Comparison of ENCODE assay signal across 1 cellular context in the genomic region with DNA sequence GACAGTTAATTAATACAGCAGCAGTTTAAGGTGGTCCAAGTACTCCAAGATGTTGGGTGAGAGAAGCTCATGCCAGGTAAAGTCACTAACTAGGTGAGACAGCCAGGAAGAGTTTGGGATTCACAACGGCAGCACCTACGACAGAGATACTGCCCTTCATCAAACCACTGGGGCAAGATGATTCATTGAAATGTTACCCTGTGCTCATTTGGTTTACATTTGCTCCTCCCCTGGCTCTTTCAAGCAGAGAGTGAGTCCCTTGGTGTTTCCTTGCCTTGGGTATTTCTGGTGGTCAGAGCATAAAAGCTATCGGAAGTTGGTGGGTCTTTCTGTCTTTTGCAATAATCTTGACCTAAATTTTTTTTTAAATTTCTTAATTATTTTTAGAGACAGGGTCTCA.
TF ChIP-seq lines count a peak whose summit lies in the region.

No MANE protein-coding gene starts in this region.

TF ChIP-seq in GM23338, 12 proteins besides CTCF, POLR2A, EP300 and RAD21 (continued from another document):
- TF ChIP-seq, protein P1, sequence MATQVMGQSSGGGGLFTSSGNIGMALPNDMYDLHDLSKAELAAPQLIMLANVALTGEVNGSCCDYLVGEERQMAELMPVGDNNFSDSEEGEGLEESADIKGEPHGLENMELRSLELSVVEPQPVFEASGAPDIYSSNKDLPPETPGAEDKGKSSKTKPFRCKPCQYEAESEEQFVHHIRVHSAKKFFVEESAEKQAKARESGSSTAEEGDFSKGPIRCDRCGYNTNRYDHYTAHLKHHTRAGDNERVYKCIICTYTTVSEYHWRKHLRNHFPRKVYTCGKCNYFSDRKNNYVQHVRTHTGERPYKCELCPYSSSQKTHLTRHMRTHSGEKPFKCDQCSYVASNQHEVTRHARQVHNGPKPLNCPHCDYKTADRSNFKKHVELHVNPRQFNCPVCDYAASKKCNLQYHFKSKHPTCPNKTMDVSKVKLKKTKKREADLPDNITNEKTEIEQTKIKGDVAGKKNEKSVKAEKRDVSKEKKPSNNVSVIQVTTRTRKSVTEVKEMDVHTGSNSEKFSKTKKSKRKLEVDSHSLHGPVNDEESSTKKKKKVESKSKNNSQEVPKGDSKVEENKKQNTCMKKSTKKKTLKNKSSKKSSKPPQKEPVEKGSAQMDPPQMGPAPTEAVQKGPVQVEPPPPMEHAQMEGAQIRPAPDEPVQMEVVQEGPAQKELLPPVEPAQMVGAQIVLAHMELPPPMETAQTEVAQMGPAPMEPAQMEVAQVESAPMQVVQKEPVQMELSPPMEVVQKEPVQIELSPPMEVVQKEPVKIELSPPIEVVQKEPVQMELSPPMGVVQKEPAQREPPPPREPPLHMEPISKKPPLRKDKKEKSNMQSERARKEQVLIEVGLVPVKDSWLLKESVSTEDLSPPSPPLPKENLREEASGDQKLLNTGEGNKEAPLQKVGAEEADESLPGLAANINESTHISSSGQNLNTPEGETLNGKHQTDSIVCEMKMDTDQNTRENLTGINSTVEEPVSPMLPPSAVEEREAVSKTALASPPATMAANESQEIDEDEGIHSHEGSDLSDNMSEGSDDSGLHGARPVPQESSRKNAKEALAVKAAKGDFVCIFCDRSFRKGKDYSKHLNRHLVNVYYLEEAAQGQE (IDR thresholded peaks at IDR 0.05; ENCODE audit: unreplicated experiment): no peak
- TF ChIP-seq, protein P2, sequence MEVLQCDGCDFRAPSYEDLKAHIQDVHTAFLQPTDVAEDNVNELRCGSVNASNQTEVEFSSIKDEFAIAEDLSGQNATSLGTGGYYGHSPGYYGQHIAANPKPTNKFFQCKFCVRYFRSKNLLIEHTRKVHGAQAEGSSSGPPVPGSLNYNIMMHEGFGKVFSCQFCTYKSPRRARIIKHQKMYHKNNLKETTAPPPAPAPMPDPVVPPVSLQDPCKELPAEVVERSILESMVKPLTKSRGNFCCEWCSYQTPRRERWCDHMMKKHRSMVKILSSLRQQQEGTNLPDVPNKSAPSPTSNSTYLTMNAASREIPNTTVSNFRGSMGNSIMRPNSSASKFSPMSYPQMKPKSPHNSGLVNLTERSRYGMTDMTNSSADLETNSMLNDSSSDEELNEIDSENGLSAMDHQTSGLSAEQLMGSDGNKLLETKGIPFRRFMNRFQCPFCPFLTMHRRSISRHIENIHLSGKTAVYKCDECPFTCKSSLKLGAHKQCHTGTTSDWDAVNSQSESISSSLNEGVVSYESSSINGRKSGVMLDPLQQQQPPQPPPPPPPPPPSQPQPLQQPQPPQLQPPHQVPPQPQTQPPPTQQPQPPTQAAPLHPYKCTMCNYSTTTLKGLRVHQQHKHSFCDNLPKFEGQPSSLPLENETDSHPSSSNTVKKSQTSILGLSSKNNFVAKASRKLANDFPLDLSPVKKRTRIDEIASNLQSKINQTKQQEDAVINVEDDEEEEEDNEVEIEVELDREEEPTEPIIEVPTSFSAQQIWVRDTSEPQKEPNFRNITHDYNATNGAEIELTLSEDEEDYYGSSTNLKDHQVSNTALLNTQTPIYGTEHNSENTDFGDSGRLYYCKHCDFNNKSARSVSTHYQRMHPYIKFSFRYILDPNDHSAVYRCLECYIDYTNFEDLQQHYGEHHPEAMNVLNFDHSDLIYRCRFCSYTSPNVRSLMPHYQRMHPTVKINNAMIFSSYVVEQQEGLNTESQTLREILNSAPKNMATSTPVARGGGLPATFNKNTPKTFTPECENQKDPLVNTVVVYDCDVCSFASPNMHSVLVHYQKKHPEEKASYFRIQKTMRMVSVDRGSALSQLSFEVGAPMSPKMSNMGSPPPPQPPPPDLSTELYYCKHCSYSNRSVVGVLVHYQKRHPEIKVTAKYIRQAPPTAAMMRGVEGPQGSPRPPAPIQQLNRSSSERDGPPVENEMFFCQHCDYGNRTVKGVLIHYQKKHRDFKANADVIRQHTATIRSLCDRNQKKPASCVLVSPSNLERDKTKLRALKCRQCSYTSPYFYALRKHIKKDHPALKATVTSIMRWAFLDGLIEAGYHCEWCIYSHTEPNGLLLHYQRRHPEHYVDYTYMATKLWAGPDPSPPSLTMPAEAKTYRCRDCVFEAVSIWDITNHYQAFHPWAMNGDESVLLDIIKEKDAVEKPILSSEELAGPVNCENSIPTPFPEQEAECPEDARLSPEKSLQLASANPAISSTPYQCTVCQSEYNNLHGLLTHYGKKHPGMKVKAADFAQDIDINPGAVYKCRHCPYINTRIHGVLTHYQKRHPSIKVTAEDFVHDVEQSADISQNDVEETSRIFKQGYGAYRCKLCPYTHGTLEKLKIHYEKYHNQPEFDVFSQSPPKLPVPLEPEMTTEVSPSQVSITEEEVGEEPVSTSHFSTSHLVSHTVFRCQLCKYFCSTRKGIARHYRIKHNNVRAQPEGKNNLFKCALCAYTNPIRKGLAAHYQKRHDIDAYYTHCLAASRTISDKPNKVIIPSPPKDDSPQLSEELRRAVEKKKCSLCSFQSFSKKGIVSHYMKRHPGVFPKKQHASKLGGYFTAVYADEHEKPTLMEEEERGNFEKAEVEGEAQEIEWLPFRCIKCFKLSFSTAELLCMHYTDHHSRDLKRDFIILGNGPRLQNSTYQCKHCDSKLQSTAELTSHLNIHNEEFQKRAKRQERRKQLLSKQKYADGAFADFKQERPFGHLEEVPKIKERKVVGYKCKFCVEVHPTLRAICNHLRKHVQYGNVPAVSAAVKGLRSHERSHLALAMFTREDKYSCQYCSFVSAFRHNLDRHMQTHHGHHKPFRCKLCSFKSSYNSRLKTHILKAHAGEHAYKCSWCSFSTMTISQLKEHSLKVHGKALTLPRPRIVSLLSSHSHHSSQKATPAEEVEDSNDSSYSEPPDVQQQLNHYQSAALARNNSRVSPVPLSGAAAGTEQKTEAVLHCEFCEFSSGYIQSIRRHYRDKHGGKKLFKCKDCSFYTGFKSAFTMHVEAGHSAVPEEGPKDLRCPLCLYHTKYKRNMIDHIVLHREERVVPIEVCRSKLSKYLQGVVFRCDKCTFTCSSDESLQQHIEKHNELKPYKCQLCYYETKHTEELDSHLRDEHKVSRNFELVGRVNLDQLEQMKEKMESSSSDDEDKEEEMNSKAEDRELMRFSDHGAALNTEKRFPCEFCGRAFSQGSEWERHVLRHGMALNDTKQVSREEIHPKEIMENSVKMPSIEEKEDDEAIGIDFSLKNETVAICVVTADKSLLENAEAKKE (CRISPR knock-in tag; IDR thresholded peaks at IDR 0.05): no peak
- TF ChIP-seq JUNB (IDR thresholded peaks at IDR 0.05; ENCODE audit: unreplicated experiment) (no peak), POLR2AphosphoS5 (IDR thresholded peaks at IDR 0.05; ENCODE audit: low read depth) (no peak), NANOG (IDR thresholded peaks at IDR 0.05; ENCODE audit: borderline replicate concordance) (no peak), CREB1 (CRISPR knock-in tag; IDR thresholded peaks at IDR 0.05; ENCODE audit: low read depth) (no peak), EZH2 (IDR thresholded peaks at IDR 0.05; ENCODE audit: low read depth, unreplicated experiment) (no peak), ZNF114 (CRISPR knock-in tag; IDR thresholded peaks at IDR 0.05) (no peak), EZH2phosphoT487 (IDR thresholded peaks at IDR 0.05; ENCODE audit: unreplicated experiment) (no peak), STAT1 (IDR thresholded peaks at IDR 0.05; ENCODE audit: unreplicated experiment) (no peak)
- TF ChIP-seq, protein P3, sequence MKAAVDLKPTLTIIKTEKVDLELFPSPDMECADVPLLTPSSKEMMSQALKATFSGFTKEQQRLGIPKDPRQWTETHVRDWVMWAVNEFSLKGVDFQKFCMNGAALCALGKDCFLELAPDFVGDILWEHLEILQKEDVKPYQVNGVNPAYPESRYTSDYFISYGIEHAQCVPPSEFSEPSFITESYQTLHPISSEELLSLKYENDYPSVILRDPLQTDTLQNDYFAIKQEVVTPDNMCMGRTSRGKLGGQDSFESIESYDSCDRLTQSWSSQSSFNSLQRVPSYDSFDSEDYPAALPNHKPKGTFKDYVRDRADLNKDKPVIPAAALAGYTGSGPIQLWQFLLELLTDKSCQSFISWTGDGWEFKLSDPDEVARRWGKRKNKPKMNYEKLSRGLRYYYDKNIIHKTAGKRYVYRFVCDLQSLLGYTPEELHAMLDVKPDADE (IDR thresholded peaks at IDR 0.05): no peak
